ENCODE assay signal across 9 cellular contexts in the genomic region with DNA sequence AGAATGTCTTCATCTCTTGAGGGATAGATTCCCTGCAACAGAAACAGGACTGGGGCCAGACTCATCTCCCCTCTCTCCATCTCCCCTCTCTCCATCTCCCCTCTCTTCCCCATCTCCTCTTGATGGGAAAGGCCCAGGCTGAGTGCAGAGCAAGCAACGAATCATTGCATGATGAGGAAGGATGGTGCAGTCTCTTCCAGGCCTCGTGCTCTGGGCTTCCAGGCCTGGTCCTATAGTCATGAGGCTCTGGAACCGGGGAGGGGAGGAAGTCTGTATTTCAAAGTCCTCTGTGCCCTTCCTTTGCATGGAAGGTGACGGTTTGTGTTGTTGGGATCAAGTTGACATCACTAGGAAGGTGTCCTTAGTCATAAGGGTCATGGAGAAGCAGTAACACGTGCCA.
"Had no signal": no experiment of that assay in that cellular context is flagged by ENCODE, and none has a peak within 500 bp of the region (broad histone marks: within the 10 kb centered on the region; RNA-seq: fewer than 3 reads in every experiment).

No MANE protein-coding gene starts in this region.

- H3K9me3 ChIP-seq: HAP-1 had no signal

- H3K4me1 Mint-ChIP-seq: GM23338, H9 had no signal

- H3K27ac ChIP-seq: GM23248 had no signal

- H3K9ac ChIP-seq: GM23248 had no signal

- H3K9me3 Mint-ChIP-seq: GM23338, H9, HFFc6 had no signal

- ATAC-seq: GM23338, HCT116 had no signal

- H3K27ac Mint-ChIP-seq: GM23338, H9, HFFc6 had no signal

- H3K36me3 ChIP-seq: HAP-1 had no signal

- H3K4me2 ChIP-seq: GM23338 had no signal

- DNase-seq: GM23248, GOT3, H7, H9, HCEC 1CT, HFFc6 had no signal

- H2AFZ ChIP-seq: GM23248, GM23338 had no signal

- H3K4me3 Mint-ChIP-seq: GM23338, H9, HFFc6 had no signal

- H3K4me3 ChIP-seq: GM23248, GM23338, HAP-1 had no signal
